9 cellular contexts compared by ENCODE assay signal in the genomic region with DNA sequence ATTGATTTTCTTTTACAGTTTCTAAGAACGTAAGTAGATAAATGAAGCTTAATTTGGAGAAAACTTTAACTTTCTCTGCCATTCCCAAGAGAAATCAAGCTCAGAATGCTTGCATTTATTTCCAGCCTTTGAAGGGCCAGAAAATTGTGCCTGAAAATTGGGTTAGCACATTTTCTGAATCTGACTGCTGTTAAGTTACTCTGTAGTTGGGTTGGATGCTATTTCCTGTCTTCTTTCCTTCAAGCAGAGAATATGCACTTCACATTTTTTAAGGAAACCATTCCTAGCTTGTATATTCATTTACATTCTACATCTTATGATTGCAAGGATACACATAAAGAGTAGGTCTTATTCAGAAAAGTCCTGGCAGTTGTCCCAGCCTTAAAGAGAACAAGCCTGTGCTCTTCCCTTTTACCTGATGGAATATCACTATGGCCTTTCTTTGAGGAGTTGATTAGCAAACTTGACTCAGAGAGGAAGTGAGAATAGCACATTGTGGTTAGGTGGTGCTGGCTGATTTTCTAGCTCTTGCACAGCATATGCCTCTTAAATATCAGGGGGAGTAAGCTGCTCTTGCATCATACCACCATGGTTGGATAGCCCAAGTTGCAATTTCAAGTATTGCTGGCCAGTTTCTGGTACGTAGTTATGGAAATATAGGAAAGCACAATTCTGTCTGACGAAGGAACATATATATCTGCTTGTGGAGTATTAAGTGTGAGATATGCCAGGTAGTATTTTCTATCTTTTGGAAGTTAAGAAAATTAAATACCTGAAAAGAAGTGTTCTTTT.
A peak's percentile ranks its signal among the peaks of the same experiment; 100 is the strongest.
DNase-seq lines count a peak whose midpoint lies in the region; ATAC-seq and TF ChIP-seq lines count a peak whose summit lies in the region.
"Had no signal": no experiment of that assay in that cellular context is flagged by ENCODE, and none has a peak within 500 bp of the region (broad histone marks: within the 10 kb centered on the region; RNA-seq: fewer than 3 reads in every experiment).

No MANE protein-coding gene starts in this region.

- intact Hi-C loops in lower lobe of right lung (cut with DNase I), result no loop called here

- H3K4me1 ChIP-seq in lower lobe of right lung, result no peaks in the 10 kb centered on the region
- H3K4me1 ChIP-seq in neural progenitor cell, result no peaks in the 10 kb centered on the region

- no peak overlapping the region for H3K9ac ChIP-seq in neural progenitor cell

- no peak overlapping the region for H3K27ac Mint-ChIP-seq in neural progenitor cell

- H3K79me2 ChIP-seq in neural progenitor cell (ENCODE audit: low read depth), result no peaks in the 10 kb centered on the region

- no peak overlapping the region for H3K4me3 ChIP-seq in lower lobe of right lung
- no peak overlapping the region for H3K4me3 ChIP-seq in neural progenitor cell
- H3K4me3 ChIP-seq: lung had no signal

- no peak overlapping the region for H2AFZ ChIP-seq in neural progenitor cell (replicated peaks)

- ATAC-seq in GM19463 (IDR thresholded peaks at IDR 0.05; ENCODE audit: unreplicated experiment) (peak; percentile 100), HG03442 (IDR thresholded peaks at IDR 0.05; ENCODE audit: unreplicated experiment) (peak; percentile 99), lower lobe of right lung (peak; percentile 74 to 79)

- H3K27me3 ChIP-seq in lower lobe of right lung (ENCODE audit: low read depth) (no peaks in the 10 kb centered on the region), neural progenitor cell (no peaks in the 10 kb centered on the region)

- H3K4me3 Mint-ChIP-seq in neural progenitor cell, result no peak overlapping the region

- H3F3A ChIP-seq in neural progenitor cell (ENCODE audit: low read depth), result no peaks in the 10 kb centered on the region

- no peaks in the 10 kb centered on the region for H3K4me1 Mint-ChIP-seq in neural progenitor cell

- H3K9me3 ChIP-seq in lower lobe of right lung (no peaks in the 10 kb centered on the region), neural progenitor cell (ENCODE audit: low read depth) (peaks cover under 1% of the 10 kb centered on the region)

- DNase-seq in GM03348 (ENCODE audit: low spot score) (peak; percentile 40), UCSD-AML1 (lab: John Stamatoyannopoulos, UW; ENCODE audit: unreplicated experiment) (peak; percentile 23), lower lobe of right lung (no peak), A172 (ENCODE audit: low spot score) (no peak), neural progenitor cell (ENCODE audit: low spot score) (no peak), NCI-H2227 treated with DMSO at 0.1 percent for 48 hours (lab: John Stamatoyannopoulos, UW) (no peak)

- no peaks in the 10 kb centered on the region for H4K20me1 ChIP-seq in neural progenitor cell (ENCODE audit: low read depth)

- peaks cover 2% of the 10 kb centered on the region for H3K36me3 Mint-ChIP-seq in neural progenitor cell

- peaks cover 2% of the 10 kb centered on the region for H3K9me3 Mint-ChIP-seq in neural progenitor cell

- no peaks in the 10 kb centered on the region for H3K27me3 Mint-ChIP-seq in neural progenitor cell (ENCODE audit: insufficient read depth, low read depth)

- no peak overlapping the region for H3K4me2 ChIP-seq in neural progenitor cell

- no peak for TF ChIP-seq CTCF in lower lobe of right lung (IDR thresholded peaks at IDR 0.05)
- TF ChIP-seq CTCF in neural progenitor cell (IDR thresholded peaks at IDR 0.05), result no peak

- H3K27ac ChIP-seq in lower lobe of right lung (no peak overlapping the region), neural progenitor cell (no peak overlapping the region)

- H3K36me3 ChIP-seq in lower lobe of right lung (no peaks in the 10 kb centered on the region), neural progenitor cell (no peaks in the 10 kb centered on the region)

Comparison
In these comparisons a context has a peak if more than half of its experiments do, and no peak if none do; other contexts are left out.
1. DNase-seq: peak in GM03348 (single experiment) and UCSD-AML1 (single experiment); none in lower lobe of right lung (single experiment), A172 (single experiment), neural progenitor cell (single experiment) and NCI-H2227 treated with DMSO at 0.1 percent for 48 hours (single experiment).
2. Peak in every context shown above with its lines, with median percentiles within 50 percentile points of each other: ATAC-seq.